9 cellular contexts compared by ENCODE assay signal in the genomic region with DNA sequence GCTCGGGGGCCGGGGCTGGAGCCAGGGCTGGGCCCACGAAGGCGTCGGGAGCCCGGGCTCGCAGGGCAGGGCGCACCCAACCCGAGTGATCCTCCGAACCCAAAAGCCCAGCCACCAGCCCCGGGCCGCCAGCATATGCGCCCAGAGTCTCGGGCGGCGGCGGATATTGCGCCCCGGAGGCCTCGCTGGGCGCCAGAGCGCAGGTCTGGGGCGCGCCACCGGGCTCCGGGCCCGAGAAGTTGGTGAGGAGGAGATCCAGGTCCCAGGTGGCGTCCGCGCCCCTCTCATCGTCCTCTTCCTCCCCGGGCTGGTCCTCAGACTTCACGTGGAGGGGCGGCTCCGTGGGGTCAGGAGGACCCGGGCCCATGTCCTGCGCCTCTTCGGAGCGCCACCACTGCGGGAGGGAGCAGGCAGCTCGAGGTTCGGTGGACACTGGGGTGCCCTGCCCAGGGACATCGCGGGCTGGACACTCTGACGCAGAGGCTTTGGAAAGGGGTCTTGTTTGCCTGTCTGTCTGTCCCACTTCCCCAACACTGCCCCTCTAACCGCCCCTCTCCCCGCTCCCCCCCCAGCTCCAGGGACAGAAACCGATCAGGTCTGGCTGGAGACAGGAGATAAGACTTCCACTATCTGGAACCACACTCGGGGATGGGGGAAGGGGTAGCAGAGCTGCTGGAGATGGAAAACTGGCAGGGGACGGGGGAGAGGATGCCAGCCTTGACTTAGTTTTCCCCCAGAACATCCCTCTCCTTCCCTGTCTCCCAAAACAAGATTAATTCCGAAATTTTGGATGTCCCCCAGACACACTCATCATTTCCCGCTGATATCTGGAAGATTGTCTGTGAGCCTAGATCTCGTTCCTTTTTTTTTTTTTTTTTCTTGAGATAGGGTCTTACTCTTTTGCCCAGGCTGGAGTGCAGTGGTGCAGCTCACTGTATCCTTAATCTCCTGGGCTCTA. TPM values are rescaled to one million over a fixed set of nuclear protein-coding genes. Genes with fewer than 3 reads are reported as not detected.
DNase-seq lines count a peak whose midpoint lies in the region; ATAC-seq and TF ChIP-seq lines count a peak whose summit lies in the region.
"Had no signal": no experiment of that assay in that cellular context is flagged by ENCODE, and none has a peak within 500 bp of the region (broad histone marks: within the 10 kb centered on the region; RNA-seq: fewer than 3 reads in every experiment).

No MANE protein-coding gene starts in this region.

- intact Hi-C loops in right cardiac atrium (cut with DNase I): loop anchor here in 1 of 4 donors (10.0 kb wide), 1 partner anchor 79 kb away; a partner anchor contains a TSS
- intact Hi-C loops in left ventricle myocardium superior (cut with micrococcal nuclease): no loop called here

- in situ Hi-C loops in astrocyte of the cerebellum (cut with HindIII; ENCODE audit: low sequenced_read_pairs): no loop called here

- ATAC-seq in right cardiac atrium (no peak), left ventricle myocardium superior (no peak), HG02610 (IDR thresholded peaks at IDR 0.05; ENCODE audit: unreplicated experiment) (no peak), HG03460 (IDR thresholded peaks at IDR 0.05; ENCODE audit: unreplicated experiment) (no peak)

- H4K5ac ChIP-seq in mesendoderm (ENCODE audit: low read length): no peak overlapping the region

- H3K27ac ChIP-seq in right cardiac atrium (ENCODE audit: low read length) (no peak overlapping the region), mesendoderm (ENCODE audit: low read depth, low read length) (no peak overlapping the region)

- peak overlapping the region; percentile 5 for H3K4ac ChIP-seq in mesendoderm (ENCODE audit: low read depth, low read length)

- H3K9ac ChIP-seq in mesendoderm (ENCODE audit: low read length): peak overlapping the region; percentile 79

- no peaks in the 10 kb centered on the region for H3K36me3 ChIP-seq in mesendoderm (ENCODE audit: control insufficient read depth, insufficient read depth, low read length)

- DNase-seq in right cardiac atrium (no peak), left ventricle myocardium superior (no peak), astrocyte of the cerebellum (ENCODE audit: low read depth) (no peak), mesendoderm (peak; percentile 88), cortex of kidney (lab: John Stamatoyannopoulos, UW) (no peak), kidney tubule cell (ENCODE audit: low spot score) (no peak)

- TF ChIP-seq CTCF in astrocyte of the cerebellum (IDR thresholded peaks at IDR 0.05; ENCODE audit: low read depth, low read length, missing control alignments): no peak

- H3K4me1 ChIP-seq in right cardiac atrium (ENCODE audit: control insufficient read depth, insufficient read depth, low read length) (no peaks in the 10 kb centered on the region), mesendoderm (ENCODE audit: control insufficient read depth, low read depth, low read length) (no peaks in the 10 kb centered on the region)

- H3K9me3 ChIP-seq in right cardiac atrium (ENCODE audit: control insufficient read depth, low read length): peaks cover 2% of the 10 kb centered on the region

- no peak overlapping the region for H2AK5ac ChIP-seq in mesendoderm (ENCODE audit: low read length)

- 3% methylated on average over 53 of the region's 53 CpGs for WGBS in right cardiac atrium
- WGBS in mesendoderm (ENCODE audit: extremely low coverage, insufficient coverage, low lambda C conversion rate): no CpG with 5 or more reads among the region's 53 CpGs

- H3K27me3 ChIP-seq in right cardiac atrium (ENCODE audit: control insufficient read depth, insufficient read depth) (no peaks in the 10 kb centered on the region), mesendoderm (ENCODE audit: insufficient read depth, low read length, poor library complexity) (peaks cover 2% of the 10 kb centered on the region)

- no peak overlapping the region for H2BK15ac ChIP-seq in mesendoderm (replicated peaks; ENCODE audit: low read depth)

- H3K56ac ChIP-seq in mesendoderm (ENCODE audit: low read length): peak overlapping the region; percentile 92

- no peak overlapping the region for H2BK120ac ChIP-seq in mesendoderm (ENCODE audit: low read depth, low read length)

- H4K8ac ChIP-seq in mesendoderm (ENCODE audit: low read depth, low read length): no peak overlapping the region

- no peaks in the 10 kb centered on the region for H3K79me1 ChIP-seq in mesendoderm (ENCODE audit: low read length)

- H3K4me2 ChIP-seq in mesendoderm (ENCODE audit: low read length): peak overlapping the region; percentile 89

- no peaks in the 10 kb centered on the region for H3K79me2 ChIP-seq in mesendoderm (ENCODE audit: control insufficient read depth, insufficient read depth, low read length)

- peak overlapping the region; percentile 65 for H2BK5ac ChIP-seq in mesendoderm (ENCODE audit: low read length)

- peak overlapping the region; percentile 81 for H3K18ac ChIP-seq in mesendoderm (ENCODE audit: low read length)

- no peak overlapping the region for H3K23ac ChIP-seq in mesendoderm (ENCODE audit: low read length)

- H3K4me3 ChIP-seq in right cardiac atrium (ENCODE audit: low read length) (peak overlapping the region; percentile 2), astrocyte of the cerebellum (ENCODE audit: low read depth, low read length) (peak overlapping the region; percentile 10), mesendoderm (ENCODE audit: low read length) (peak overlapping the region; percentile 46)

RNA-seq across cellular contexts. Expression of a gene that starts 1.0 kb away (rescaled TPM):
- total RNA-seq in right cardiac atrium (not detected), left ventricle myocardium superior (not detected)
- not detected for polyA plus RNA-seq in right cardiac atrium
- 0.21 TPM for polyA plus RNA-seq in mesendoderm (2013, experiment 1 of 2)
- 0.32 TPM for polyA plus RNA-seq in mesendoderm (2013, experiment 2 of 2)
- total RNA-seq: HT1080 had no signal

RNA-seq across cellular contexts. Expression of a gene that starts 4.8 kb away (rescaled TPM):
- total RNA-seq in right cardiac atrium (10 to 100 TPM; 22.2 to 30.6 (median 24.5) TPM), left ventricle myocardium superior (19.2 TPM)
- polyA plus RNA-seq in right cardiac atrium: 19.2 TPM
- polyA plus RNA-seq in mesendoderm (2013, experiment 1 of 2): 11.3 TPM
- polyA plus RNA-seq in mesendoderm (2013, experiment 2 of 2): 11.9 TPM

RNA-seq across cellular contexts. Expression of a gene that starts 4.9 kb away (rescaled TPM):
- total RNA-seq in right cardiac atrium: 10 to 100 TPM; 22.7 to 38.2 (median 27.4) TPM
- 26.1 TPM for polyA plus RNA-seq in right cardiac atrium
- total RNA-seq in left ventricle myocardium superior: 30.5 TPM
- 20.4 TPM for polyA plus RNA-seq in mesendoderm (2013, experiment 1 of 2)
- polyA plus RNA-seq in mesendoderm (2013, experiment 2 of 2): 18.8 TPM

RNA-seq across cellular contexts. Expression of a gene that starts 33.1 kb away (rescaled TPM):
- total RNA-seq in right cardiac atrium: under 1 TPM in 1 of 4 donors, not detected in 3; 0.48 TPM
- 0.07 TPM for polyA plus RNA-seq in right cardiac atrium
- total RNA-seq in left ventricle myocardium superior: not detected
- polyA plus RNA-seq in mesendoderm (2013, experiment 1 of 2): 0.49 TPM
- polyA plus RNA-seq in mesendoderm (2013, experiment 2 of 2): 0.46 TPM

RNA-seq across cellular contexts. Expression of a gene that starts 47.5 kb away (rescaled TPM):
- total RNA-seq in right cardiac atrium: 10 to 100 TPM; 32.6 to 44.8 (median 42.9) TPM
- 38.7 TPM for polyA plus RNA-seq in right cardiac atrium
- 38.5 TPM for total RNA-seq in left ventricle myocardium superior
- 77.3 TPM for polyA plus RNA-seq in mesendoderm (2013, experiment 1 of 2)
- 81.0 TPM for polyA plus RNA-seq in mesendoderm (2013, experiment 2 of 2)
